11 cellular contexts compared by ENCODE assay signal in genomic region chr14:103905861-103906456, GRCh38. TPM values are rescaled to one million over a fixed set of nuclear protein-coding genes. Genes with fewer than 3 reads are reported as not detected.
DNase-seq lines count a peak whose midpoint lies in the region; ATAC-seq and TF ChIP-seq lines count a peak whose summit lies in the region.
"Had no signal": no experiment of that assay in that cellular context is flagged by ENCODE, and none has a peak within 500 bp of the region (broad histone marks: within the 10 kb centered on the region; RNA-seq: fewer than 3 reads in every experiment).

No MANE protein-coding gene starts in this region.

- H3K4me2 ChIP-seq in neural progenitor cell, result no peak overlapping the region
- H3K4me2 ChIP-seq: KMS-11 had no signal

- peak; percentile 45 for TF ChIP-seq CTCF in neural progenitor cell (IDR thresholded peaks at IDR 0.05)
- no peak for TF ChIP-seq CTCF in foreskin fibroblast (IDR thresholded peaks at IDR 0.05; ENCODE audit: low read depth, low read length)

- no peak for ATAC-seq in activated CD4-positive, alpha-beta T cell treated with anti-CD3 and anti-CD28 coated beads for 36 hours
- ATAC-seq in activated naive CD8-positive, alpha-beta T cell treated with anti-CD3 and anti-CD28 coated beads, Interleukin-2, amount 50 U/mL, for 24 hours, result no peak
- ATAC-seq in HG03045 (IDR thresholded peaks at IDR 0.05; ENCODE audit: unreplicated experiment), result no peak

- no peak overlapping the region for H3K4me3 Mint-ChIP-seq in activated CD4-positive, alpha-beta T cell treated with anti-CD3 and anti-CD28 coated beads for 36 hours
- H3K4me3 Mint-ChIP-seq in activated naive CD8-positive, alpha-beta T cell treated with anti-CD3 and anti-CD28 coated beads, Interleukin-2, amount 50 U/mL, for 24 hours, result no peak overlapping the region
- H3K4me3 Mint-ChIP-seq in neural progenitor cell, result no peak overlapping the region
- H3K4me3 Mint-ChIP-seq: CD4-positive, alpha-beta memory T cell had no signal

- DNase-seq in activated CD4-positive, alpha-beta T cell treated with anti-CD3 and anti-CD28 coated beads for 36 hours, result peak; percentile 65
- DNase-seq in activated CD4-positive, alpha-beta T cell treated with anti-CD3 and anti-CD28 coated beads for 1 hour, result no peak
- peak; percentile 71 for DNase-seq in Jurkat, Clone E6-1 (ENCODE audit: low read depth, low spot score)
- peak; percentile 29 for DNase-seq in activated naive CD8-positive, alpha-beta T cell treated with anti-CD3 and anti-CD28 coated beads, Interleukin-2, amount 50 U/mL, for 24 hours
- peak; percentile 61 for DNase-seq in neural progenitor cell (ENCODE audit: low spot score)
- DNase-seq in foreskin fibroblast, result no peak
- DNase-seq in effector CD8-positive, alpha-beta T cell (lab: John Stamatoyannopoulos, UW), result no peak
- DNase-seq: CD4-positive, alpha-beta memory T cell; occipital lobe had no signal

- peaks cover 15% of the 10 kb centered on the region for H3F3A ChIP-seq in neural progenitor cell (ENCODE audit: low read depth)

- no peaks in the 10 kb centered on the region for H4K20me1 ChIP-seq in neural progenitor cell (ENCODE audit: low read depth)

- H3K4me3 ChIP-seq in Jurkat, Clone E6-1 (ENCODE audit: low read length), result peak overlapping the region; percentile 27
- H3K4me3 ChIP-seq in neural progenitor cell, result no peak overlapping the region
- no peak overlapping the region for H3K4me3 ChIP-seq in foreskin fibroblast (ENCODE audit: low read depth in 1 of 2, low read length in 2 of 2)

- H3K27ac ChIP-seq in neural progenitor cell, result no peak overlapping the region
- H3K27ac ChIP-seq: KMS-11 had no signal

- no peaks in the 10 kb centered on the region for H3K79me2 ChIP-seq in neural progenitor cell (ENCODE audit: low read depth)

- no peaks in the 10 kb centered on the region for H3K9me3 ChIP-seq in neural progenitor cell (ENCODE audit: low read depth)

- intact Hi-C loops in activated CD4-positive, alpha-beta T cell treated with anti-CD3 and anti-CD28 coated beads for 36 hours (cut with DNase I, micrococcal nuclease), result no loop called here

- H2AFZ ChIP-seq in neural progenitor cell (replicated peaks), result peak overlapping the region; percentile 23

- H3K9me3 Mint-ChIP-seq in activated CD4-positive, alpha-beta T cell treated with anti-CD3 and anti-CD28 coated beads for 36 hours (ENCODE audit: low read depth), result no peaks in the 10 kb centered on the region
- H3K9me3 Mint-ChIP-seq in activated naive CD8-positive, alpha-beta T cell treated with anti-CD3 and anti-CD28 coated beads, Interleukin-2, amount 50 U/mL, for 24 hours, result no peaks in the 10 kb centered on the region
- H3K9me3 Mint-ChIP-seq in neural progenitor cell, result no peaks in the 10 kb centered on the region
- H3K9me3 Mint-ChIP-seq: CD4-positive, alpha-beta memory T cell had no signal

- no peak overlapping the region for H3K9ac ChIP-seq in neural progenitor cell
- H3K9ac ChIP-seq: KMS-11 had no signal

- no peaks in the 10 kb centered on the region for H3K36me3 ChIP-seq in neural progenitor cell

- no peaks in the 10 kb centered on the region for H3K27me3 Mint-ChIP-seq in activated CD4-positive, alpha-beta T cell treated with anti-CD3 and anti-CD28 coated beads for 36 hours
- peaks cover 5% of the 10 kb centered on the region for H3K27me3 Mint-ChIP-seq in activated naive CD8-positive, alpha-beta T cell treated with anti-CD3 and anti-CD28 coated beads, Interleukin-2, amount 50 U/mL, for 24 hours
- H3K27me3 Mint-ChIP-seq in neural progenitor cell (ENCODE audit: insufficient read depth, low read depth), result peaks cover 2% of the 10 kb centered on the region

- peaks cover 2% of the 10 kb centered on the region for H3K36me3 Mint-ChIP-seq in activated CD4-positive, alpha-beta T cell treated with anti-CD3 and anti-CD28 coated beads for 36 hours (ENCODE audit: low read depth)
- no peaks in the 10 kb centered on the region for H3K36me3 Mint-ChIP-seq in activated naive CD8-positive, alpha-beta T cell treated with anti-CD3 and anti-CD28 coated beads, Interleukin-2, amount 50 U/mL, for 24 hours (ENCODE audit: low read depth)
- no peaks in the 10 kb centered on the region for H3K36me3 Mint-ChIP-seq in neural progenitor cell

- POLR2A ChIA-PET in activated CD4-positive, alpha-beta T cell treated with anti-CD3 and anti-CD28 coated beads for 36 hours (lab: Charles Lee), result interaction anchor here (0.5 kb wide), 1 partner anchor 119 kb away, joined by 3 read pairs; no protein-coding TSS in a partner anchor

- H3K27ac Mint-ChIP-seq in activated CD4-positive, alpha-beta T cell treated with anti-CD3 and anti-CD28 coated beads for 36 hours, result peak overlapping the region; percentile 22
- H3K27ac Mint-ChIP-seq in activated naive CD8-positive, alpha-beta T cell treated with anti-CD3 and anti-CD28 coated beads, Interleukin-2, amount 50 U/mL, for 24 hours, result no peak overlapping the region
- H3K27ac Mint-ChIP-seq in neural progenitor cell, result no peak overlapping the region

- CTCF ChIA-PET in activated CD4-positive, alpha-beta T cell treated with anti-CD3 and anti-CD28 coated beads for 36 hours (lab: Charles Lee), result interaction anchor here (0.5 to 1.4 kb wide), 12 partner anchors 16 to 1271 kb away, joined by 3 to 12 read pairs (median 3); no protein-coding TSS in a partner anchor

- no peaks in the 10 kb centered on the region for H3K27me3 ChIP-seq in neural progenitor cell

- peaks cover 22% of the 10 kb centered on the region for H3K4me1 Mint-ChIP-seq in activated CD4-positive, alpha-beta T cell treated with anti-CD3 and anti-CD28 coated beads for 36 hours
- H3K4me1 Mint-ChIP-seq in activated naive CD8-positive, alpha-beta T cell treated with anti-CD3 and anti-CD28 coated beads, Interleukin-2, amount 50 U/mL, for 24 hours, result peaks cover 24% of the 10 kb centered on the region
- H3K4me1 Mint-ChIP-seq in neural progenitor cell, result peaks cover 8% of the 10 kb centered on the region

- peaks cover 12% of the 10 kb centered on the region for H3K4me1 ChIP-seq in neural progenitor cell

RNA-seq across cellular contexts. Expression of gene TDRD9, which starts 22.3 kb away (rescaled TPM):
- total RNA-seq in activated CD4-positive, alpha-beta T cell treated with anti-CD3 and anti-CD28 coated beads for 36 hours, result under 1 TPM; 0.42 to 0.62 TPM
- polyA plus RNA-seq in Jurkat, Clone E6-1 (2012; ENCODE audit: insufficient read depth, insufficient read length), result not detected
- total RNA-seq in neural progenitor cell (ENCODE audit: low replicate concordance), result not detected in 2 replicates

RNA-seq across cellular contexts. Expression of gene RD3L, which starts 36.4 kb away (rescaled TPM):
- total RNA-seq in activated CD4-positive, alpha-beta T cell treated with anti-CD3 and anti-CD28 coated beads for 36 hours, result not detected
- polyA plus RNA-seq in Jurkat, Clone E6-1 (2012; ENCODE audit: insufficient read depth, insufficient read length), result not detected
- total RNA-seq in neural progenitor cell (ENCODE audit: low replicate concordance), result not detected in 2 replicates
- total RNA-seq: CD4-positive, alpha-beta memory T cell; occipital lobe had no signal
- polyA plus RNA-seq: CD4-positive, alpha-beta memory T cell had no signal

RNA-seq across cellular contexts. Expression of gene PPP1R13B, which starts 58.6 kb away (rescaled TPM):
- 10 to 100 TPM in 1 of 2 experiments, 1 to 10 TPM in 1; 9.3 to 10.3 TPM for total RNA-seq in activated CD4-positive, alpha-beta T cell treated with anti-CD3 and anti-CD28 coated beads for 36 hours
- 8.7 TPM for polyA plus RNA-seq in Jurkat, Clone E6-1 (2012; ENCODE audit: insufficient read depth, insufficient read length)
- total RNA-seq in neural progenitor cell (ENCODE audit: low replicate concordance), result 2.4 and 2.5 TPM in 2 replicates

Comparison
In these comparisons a context has a peak if more than half of its experiments do, and no peak if none do; other contexts are left out.
1. DNase-seq: peak in activated CD4-positive, alpha-beta T cell treated with anti-CD3 and anti-CD28 coated beads for 36 hours (single experiment), Jurkat, Clone E6-1 (single experiment), activated naive CD8-positive, alpha-beta T cell treated with anti-CD3 and anti-CD28 coated beads, Interleukin-2, amount 50 U/mL, for 24 hours (single experiment) and neural progenitor cell (single experiment); none in activated CD4-positive, alpha-beta T cell treated with anti-CD3 and anti-CD28 coated beads for 1 hour (single experiment), foreskin fibroblast (0 of 2) and effector CD8-positive, alpha-beta T cell (single experiment).